ENCODE assay signal across 11 cellular contexts in genomic region chr11:83975984-83976383, GRCh38.
"Had no signal": no experiment of that assay in that cellular context is flagged by ENCODE, and none has a peak within 500 bp of the region (broad histone marks: within the 10 kb centered on the region; RNA-seq: fewer than 3 reads in every experiment).

No MANE protein-coding gene starts in this region.

- DNase-seq: activated effector memory CD4-positive, alpha-beta T cell treated with Interleukin-2 at 50 U/mL for 16 hours; activated T-cell treated with anti-CD3 and anti-CD28 coated beads, Interleukin-2, amount 50 U/mL, for 1 hour; esophagus squamous epithelium; foreskin fibroblast; left lung; natural killer cell; stimulated activated CD4-positive, alpha-beta T cell treated with anti-CD3 and anti-CD28 coated beads, Interleukin-2, amount 100 ng/mL, for 24 hours; stimulated activated naive B cell treated with anti-CD40 and anti-IgM and Interleukin-4, amounts not matched to agents 10 μg/mL and 1 μg/mL and 100 μg/mL, for 72 hours had no signal

- H3K4me1 Mint-ChIP-seq: natural killer cell; stimulated activated naive B cell treated with anti-CD40 and anti-IgM and Interleukin-4, amounts not matched to agents 10 μg/mL and 1 μg/mL and 100 μg/mL, for 72 hours had no signal

- H3K9me3 Mint-ChIP-seq: stimulated activated naive B cell treated with anti-CD40 and anti-IgM and Interleukin-4, amounts not matched to agents 10 μg/mL and 1 μg/mL and 100 μg/mL, for 72 hours; type B pancreatic cell had no signal

- H3K36me3 Mint-ChIP-seq: activated naive CD4-positive, alpha-beta T cell treated with anti-CD3 and anti-CD28 coated beads, Interleukin-2, amount 50 U/mL, for 72 hours; natural killer cell; stimulated activated naive B cell treated with anti-CD40 and anti-IgM and Interleukin-4, amounts not matched to agents 10 μg/mL and 1 μg/mL and 100 μg/mL, for 72 hours; type B pancreatic cell had no signal

- H3K4me3 ChIP-seq: esophagus squamous epithelium, left lung had no signal

- H3K4me3 Mint-ChIP-seq: natural killer cell; stimulated activated naive B cell treated with anti-CD40 and anti-IgM and Interleukin-4, amounts not matched to agents 10 μg/mL and 1 μg/mL and 100 μg/mL, for 72 hours; type B pancreatic cell had no signal

- H3K27ac ChIP-seq: esophagus squamous epithelium, left lung had no signal

- H3K9me3 ChIP-seq: esophagus squamous epithelium, left lung had no signal

- H3K27me3 Mint-ChIP-seq: stimulated activated naive B cell treated with anti-CD40 and anti-IgM and Interleukin-4, amounts not matched to agents 10 μg/mL and 1 μg/mL and 100 μg/mL, for 72 hours; type B pancreatic cell had no signal

- H3K4me1 ChIP-seq: left lung had no signal

- ATAC-seq: activated naive CD4-positive, alpha-beta T cell treated with anti-CD3 and anti-CD28 coated beads, Interleukin-2, amount 50 U/mL, for 72 hours; left lung; natural killer cell; sciatic nerve; stimulated activated naive B cell treated with anti-CD40 and anti-IgM and Interleukin-4, amounts not matched to agents 10 μg/mL and 1 μg/mL and 100 μg/mL, for 72 hours had no signal

- H3K36me3 ChIP-seq: esophagus squamous epithelium, left lung had no signal

- H3K27me3 ChIP-seq: esophagus squamous epithelium, left lung had no signal

- H3K27ac Mint-ChIP-seq: activated naive CD4-positive, alpha-beta T cell treated with anti-CD3 and anti-CD28 coated beads, Interleukin-2, amount 50 U/mL, for 72 hours; natural killer cell; stimulated activated naive B cell treated with anti-CD40 and anti-IgM and Interleukin-4, amounts not matched to agents 10 μg/mL and 1 μg/mL and 100 μg/mL, for 72 hours; type B pancreatic cell had no signal
